ENCODE assay signal across 10 cellular contexts in genomic region chr1:75133754-75134655, GRCh38. TPM values are rescaled to one million over a fixed set of nuclear protein-coding genes. Genes with fewer than 3 reads are reported as not detected.
A peak's percentile ranks its signal among the peaks of the same experiment; 100 is the strongest.
DNase-seq lines count a peak whose midpoint lies in the region; ATAC-seq and TF ChIP-seq lines count a peak whose summit lies in the region.
"Had no signal": no experiment of that assay in that cellular context is flagged by ENCODE, and none has a peak within 500 bp of the region (broad histone marks: within the 10 kb centered on the region; RNA-seq: fewer than 3 reads in every experiment).

Gene LHX8, plus strand, starts transcription at chr1:75134388. Its CDS starts 2,227 bp downstream, at chr1:75136615.

- H3K27me3 Mint-ChIP-seq in activated naive CD8-positive, alpha-beta T cell treated with anti-CD3 and anti-CD28 coated beads, Interleukin-2, amount 50 U/mL, for 24 hours = peaks cover 86% of the 10 kb centered on the region

- H3K27ac Mint-ChIP-seq in activated naive CD8-positive, alpha-beta T cell treated with anti-CD3 and anti-CD28 coated beads, Interleukin-2, amount 50 U/mL, for 24 hours = no peak within 1 kb of the TSS

- no peaks in the 10 kb centered on the region for H3K9me3 Mint-ChIP-seq in activated naive CD8-positive, alpha-beta T cell treated with anti-CD3 and anti-CD28 coated beads, Interleukin-2, amount 50 U/mL, for 24 hours

- TF ChIP-seq CTCF in heart right ventricle (IDR thresholded peaks at IDR 0.05) (no peak), right atrium auricular region (IDR thresholded peaks at IDR 0.05) (no peak), lower leg skin (IDR thresholded peaks at IDR 0.05) (no peak), vagina (IDR thresholded peaks at IDR 0.05) (no peak)

- ATAC-seq in heart right ventricle = no peak
- no peak for ATAC-seq in activated naive CD8-positive, alpha-beta T cell treated with anti-CD3 and anti-CD28 coated beads, Interleukin-2, amount 50 U/mL, for 24 hours
- ATAC-seq in HG03354 (IDR thresholded peaks at IDR 0.05; ENCODE audit: poor library complexity, severe bottlenecking, unreplicated experiment) = no peak
- no peak for ATAC-seq in HG03460 (IDR thresholded peaks at IDR 0.05; ENCODE audit: unreplicated experiment)

- H3K36me3 ChIP-seq in heart right ventricle (no peaks in the 10 kb centered on the region), right atrium auricular region (no peaks in the 10 kb centered on the region), vagina (no peaks in the 10 kb centered on the region)

- peak within 1 kb of the TSS; percentile 74 for H3K4me3 Mint-ChIP-seq in activated naive CD8-positive, alpha-beta T cell treated with anti-CD3 and anti-CD28 coated beads, Interleukin-2, amount 50 U/mL, for 24 hours

- peaks cover 3 to 37% (median 21%) of the 10 kb centered on the region in 9 donors for H3K4me1 ChIP-seq in heart right ventricle
- H3K4me1 ChIP-seq in right atrium auricular region = peaks cover 0 to 32% of the 10 kb centered on the region in 2 donors
- peaks cover 19% of the 10 kb centered on the region for H3K4me1 ChIP-seq in vagina

- H3K36me3 Mint-ChIP-seq in activated naive CD8-positive, alpha-beta T cell treated with anti-CD3 and anti-CD28 coated beads, Interleukin-2, amount 50 U/mL, for 24 hours (ENCODE audit: low read depth) = peaks cover 4% of the 10 kb centered on the region

- 8 to 9% methylated on average over 23 of the region's 23 CpGs for WGBS in heart right ventricle, 2 donors
- WGBS in lower leg skin, 2 donors = 14 to 18% methylated on average over 23 of the region's 23 CpGs

- H3K4me1 Mint-ChIP-seq in activated naive CD8-positive, alpha-beta T cell treated with anti-CD3 and anti-CD28 coated beads, Interleukin-2, amount 50 U/mL, for 24 hours = peaks cover 12% of the 10 kb centered on the region

- H3K4me3 ChIP-seq in heart right ventricle (peak within 1 kb of the TSS in 8 of 10 donors; percentile 4 to 42 (median 34)), right atrium auricular region (peak within 1 kb of the TSS in 1 of 2 donors; percentile 18), lower leg skin (ENCODE audit: low read depth, poor library complexity, severe bottlenecking) (peak within 1 kb of the TSS; percentile 1), vagina (peak within 1 kb of the TSS; percentile 15 to 41)

- DNase-seq in heart right ventricle (no peak), right atrium auricular region (ENCODE audit: low spot score) (no peak), lower leg skin (ENCODE audit: low spot score in 2 of 2) (peak in 1 of 2 donors; percentile 58), vagina (ENCODE audit: extremely low spot score in 2 of 2) (no peak), AG08396 (ENCODE audit: low spot score) (no peak)
- no peak for DNase-seq in activated naive CD8-positive, alpha-beta T cell treated with anti-CD3 and anti-CD28 coated beads, Interleukin-2, amount 50 U/mL, for 24 hours
- DNase-seq: kidney glomerular epithelial cell had no signal

- intact Hi-C loops in heart right ventricle (cut with DNase I) = no loop called here
- intact Hi-C loops in lower leg skin (cut with DNase I; ENCODE audit: low total_unique reads) = no loop called here
- intact Hi-C loops in vagina (cut with DNase I) = no loop called here

- H3K9me3 ChIP-seq in heart right ventricle (no peaks in the 10 kb centered on the region), right atrium auricular region (no peaks in the 10 kb centered on the region), vagina (no peaks in the 10 kb centered on the region)

- H3K27ac ChIP-seq in heart right ventricle (no peak within 1 kb of the TSS), right atrium auricular region (no peak within 1 kb of the TSS), vagina (no peak within 1 kb of the TSS)

- H3K27me3 ChIP-seq in heart right ventricle (peaks cover 51 to 100% (median 100%) of the 10 kb centered on the region in 7 donors), right atrium auricular region (peaks cover 59 to 61% of the 10 kb centered on the region in 2 donors), vagina (peaks cover 32% of the 10 kb centered on the region)

- TF ChIP-seq POLR2A in lower leg skin (IDR thresholded peaks at IDR 0.05) = no peak
- no peak for TF ChIP-seq POLR2A in vagina (IDR thresholded peaks at IDR 0.05)

RNA-seq across cellular contexts. Expression of gene LHX8, which starts in this region (rescaled TPM):
- total RNA-seq in heart right ventricle (not detected), right atrium auricular region (not detected), lower leg skin (not detected), vagina (not detected)
- polyA plus RNA-seq in heart right ventricle = not detected
- total RNA-seq: NCI-H460 had no signal
